1 cellular context compared by ENCODE assay signal in the genomic region with DNA sequence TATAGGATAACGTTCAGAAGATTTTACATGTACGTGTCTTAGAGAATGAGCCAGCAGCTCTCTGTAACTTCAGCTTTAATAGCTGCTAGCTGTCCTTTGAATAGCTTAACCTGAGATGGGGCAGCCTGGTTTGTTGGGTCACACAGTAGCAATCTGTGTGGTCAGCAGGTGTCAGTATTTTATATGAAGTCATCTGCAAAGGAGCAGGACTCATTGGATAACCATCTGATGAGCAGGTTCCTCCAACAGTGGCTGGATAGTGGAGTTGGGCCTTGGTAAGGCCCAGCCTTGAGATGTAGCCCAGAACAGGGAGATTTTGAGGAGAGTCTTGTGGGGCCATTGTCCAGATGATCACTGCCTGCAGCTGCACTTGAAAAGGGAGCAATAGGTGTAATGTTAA.
TF ChIP-seq lines count a peak whose summit lies in the region.

No MANE protein-coding gene starts in this region.

TF ChIP-seq in GM12878, 131 proteins besides CTCF, POLR2A, EP300 and RAD21:
- no peak for TF ChIP-seq YY1 (IDR thresholded peaks at IDR 0.05; ENCODE audit: low read depth, low read length)
- TF ChIP-seq SMAD5 (IDR thresholded peaks at IDR 0.05; ENCODE audit: low read depth), result no peak
- TF ChIP-seq EZH2 (IDR thresholded peaks at IDR 0.05; ENCODE audit: borderline replicate concordance, control insufficient read depth, low read depth, low read length), result no peak
- TF ChIP-seq NRF1 (conservative IDR thresholded peaks at IDR 0.05; ENCODE audit: low read depth, low read length), result no peak
- TF ChIP-seq, protein P1, sequence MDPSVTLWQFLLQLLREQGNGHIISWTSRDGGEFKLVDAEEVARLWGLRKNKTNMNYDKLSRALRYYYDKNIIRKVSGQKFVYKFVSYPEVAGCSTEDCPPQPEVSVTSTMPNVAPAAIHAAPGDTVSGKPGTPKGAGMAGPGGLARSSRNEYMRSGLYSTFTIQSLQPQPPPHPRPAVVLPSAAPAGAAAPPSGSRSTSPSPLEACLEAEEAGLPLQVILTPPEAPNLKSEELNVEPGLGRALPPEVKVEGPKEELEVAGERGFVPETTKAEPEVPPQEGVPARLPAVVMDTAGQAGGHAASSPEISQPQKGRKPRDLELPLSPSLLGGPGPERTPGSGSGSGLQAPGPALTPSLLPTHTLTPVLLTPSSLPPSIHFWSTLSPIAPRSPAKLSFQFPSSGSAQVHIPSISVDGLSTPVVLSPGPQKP (IDR thresholded peaks at IDR 0.05; ENCODE audit: low read depth, low read length), result no peak
- no peak for TF ChIP-seq RAD51 (IDR thresholded peaks at IDR 0.05)
- TF ChIP-seq, protein P2, sequence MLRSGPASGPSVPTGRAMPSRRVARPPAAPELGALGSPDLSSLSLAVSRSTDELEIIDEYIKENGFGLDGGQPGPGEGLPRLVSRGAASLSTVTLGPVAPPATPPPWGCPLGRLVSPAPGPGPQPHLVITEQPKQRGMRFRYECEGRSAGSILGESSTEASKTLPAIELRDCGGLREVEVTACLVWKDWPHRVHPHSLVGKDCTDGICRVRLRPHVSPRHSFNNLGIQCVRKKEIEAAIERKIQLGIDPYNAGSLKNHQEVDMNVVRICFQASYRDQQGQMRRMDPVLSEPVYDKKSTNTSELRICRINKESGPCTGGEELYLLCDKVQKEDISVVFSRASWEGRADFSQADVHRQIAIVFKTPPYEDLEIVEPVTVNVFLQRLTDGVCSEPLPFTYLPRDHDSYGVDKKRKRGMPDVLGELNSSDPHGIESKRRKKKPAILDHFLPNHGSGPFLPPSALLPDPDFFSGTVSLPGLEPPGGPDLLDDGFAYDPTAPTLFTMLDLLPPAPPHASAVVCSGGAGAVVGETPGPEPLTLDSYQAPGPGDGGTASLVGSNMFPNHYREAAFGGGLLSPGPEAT (IDR thresholded peaks at IDR 0.05; ENCODE audit: low read depth), result no peak
